In the genomic region with DNA sequence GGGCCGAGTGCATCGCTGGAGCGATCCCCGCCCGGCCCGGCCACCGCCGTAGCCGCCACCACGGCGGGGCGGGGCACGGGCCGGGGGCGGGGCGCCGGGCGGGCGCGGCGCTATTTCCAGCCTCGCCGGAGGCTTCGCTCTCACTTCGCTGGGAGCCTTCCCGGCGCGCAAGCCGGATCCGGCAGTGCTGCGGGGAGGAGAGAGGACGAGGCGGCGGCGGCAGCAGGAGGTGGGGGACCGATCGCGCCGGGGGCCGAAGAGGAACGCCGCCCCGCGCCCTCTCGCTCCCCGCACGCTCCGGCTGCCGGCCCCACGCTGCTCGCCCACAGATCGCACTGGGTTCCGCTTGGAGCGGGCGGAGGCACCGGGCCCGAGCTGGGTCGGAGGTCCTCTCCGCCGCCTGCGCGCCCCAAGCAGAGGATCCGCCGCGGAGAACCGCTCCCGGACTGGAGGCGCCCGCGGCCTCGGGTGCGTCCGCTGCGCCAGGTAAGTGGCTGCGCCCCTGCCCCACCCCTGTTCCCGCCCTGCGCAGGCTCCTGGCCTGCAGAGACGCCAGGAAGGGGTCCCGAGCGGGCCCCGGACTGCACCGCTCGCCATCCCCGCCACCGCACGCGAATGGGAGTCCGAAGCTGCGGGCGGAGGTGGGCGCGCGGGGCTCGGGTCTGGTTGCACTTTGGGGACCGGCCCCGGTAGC, we compare ENCODE assay signal across 8 cellular contexts. TPM values are rescaled to one million over a fixed set of nuclear protein-coding genes. Genes with fewer than 3 reads are reported as not detected.
A peak's percentile ranks its signal among the peaks of the same experiment; 100 is the strongest.
DNase-seq lines count a peak whose midpoint lies in the region; ATAC-seq and TF ChIP-seq lines count a peak whose summit lies in the region.
"Had no signal": no experiment of that assay in that cellular context is flagged by ENCODE, and none has a peak within 500 bp of the region (broad histone marks: within the 10 kb centered on the region; RNA-seq: fewer than 3 reads in every experiment).

A gene with protein sequence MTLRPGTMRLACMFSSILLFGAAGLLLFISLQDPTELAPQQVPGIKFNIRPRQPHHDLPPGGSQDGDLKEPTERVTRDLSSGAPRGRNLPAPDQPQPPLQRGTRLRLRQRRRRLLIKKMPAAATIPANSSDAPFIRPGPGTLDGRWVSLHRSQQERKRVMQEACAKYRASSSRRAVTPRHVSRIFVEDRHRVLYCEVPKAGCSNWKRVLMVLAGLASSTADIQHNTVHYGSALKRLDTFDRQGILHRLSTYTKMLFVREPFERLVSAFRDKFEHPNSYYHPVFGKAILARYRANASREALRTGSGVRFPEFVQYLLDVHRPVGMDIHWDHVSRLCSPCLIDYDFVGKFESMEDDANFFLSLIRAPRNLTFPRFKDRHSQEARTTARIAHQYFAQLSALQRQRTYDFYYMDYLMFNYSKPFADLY (plus strand): TSS at position 143 of the 694 bp plus-strand sequence. CDS start 67,309 bp downstream, outside the sequence.

- H3K36me3 Mint-ChIP-seq in glutamatergic neuron (ENCODE audit: unreplicated experiment), result no peaks in the 10 kb centered on the region
- no peaks in the 10 kb centered on the region for H3K36me3 Mint-ChIP-seq in CD4-positive, alpha-beta memory T cell

- no peak within 1 kb of the TSS for H3K27ac ChIP-seq in CD4-positive, alpha-beta memory T cell (ENCODE audit: low read depth, low read length)

- no peaks in the 10 kb centered on the region for H3K9me3 ChIP-seq in CD4-positive, alpha-beta memory T cell (ENCODE audit: control insufficient read depth in 1 of 2, low read length in 2 of 2)

- no peaks in the 10 kb centered on the region for H3K4me1 ChIP-seq in CD4-positive, alpha-beta memory T cell (ENCODE audit: insufficient read depth, low read length)

- CTCF ChIA-PET in HEK293T (lab: Yijun Ruan, JAX), result no interaction called here
- CTCF ChIA-PET in CD4-positive, alpha-beta memory T cell (lab: Charles Lee; ENCODE audit: partially characterized antibody), result no interaction called here

- H3K27me3 ChIP-seq in CD4-positive, alpha-beta memory T cell (ENCODE audit: insufficient read depth, low read length), result peaks cover 12% of the 10 kb centered on the region

- peaks cover 14% of the 10 kb centered on the region for H3K27me3 Mint-ChIP-seq in glutamatergic neuron (ENCODE audit: unreplicated experiment)
- H3K27me3 Mint-ChIP-seq in CD4-positive, alpha-beta memory T cell, result peaks cover 40 to 45% of the 10 kb centered on the region in 2 donors

- peaks cover 16% of the 10 kb centered on the region for H3K9me3 Mint-ChIP-seq in glutamatergic neuron (ENCODE audit: unreplicated experiment)
- peaks cover 0 to 3% (median 0%) of the 10 kb centered on the region in 8 donors for H3K9me3 Mint-ChIP-seq in CD4-positive, alpha-beta memory T cell

- TF ChIP-seq CTCF in glutamatergic neuron (IDR thresholded peaks at IDR 0.05; ENCODE audit: partially characterized antibody, unreplicated experiment), result no peak

- H3K4me3 ChIP-seq in CD4-positive, alpha-beta memory T cell (ENCODE audit: low read length in 2 of 2), result no peak within 1 kb of the TSS

- intact Hi-C loops in CD4-positive, alpha-beta memory T cell (cut with micrococcal nuclease), result no loop called here

- peaks cover 37% of the 10 kb centered on the region for H3K4me1 Mint-ChIP-seq in glutamatergic neuron (ENCODE audit: low read depth, unreplicated experiment)
- no peaks in the 10 kb centered on the region for H3K4me1 Mint-ChIP-seq in CD4-positive, alpha-beta memory T cell

- POLR2A ChIA-PET in HEK293T (lab: Yijun Ruan, JAX), result interaction anchor here (0.7 kb wide), 1 partner anchor 319 kb away, joined by 3 read pairs; a partner anchor contains a TSS
- POLR2A ChIA-PET in CD4-positive, alpha-beta memory T cell (lab: Charles Lee; ENCODE audit: partially characterized antibody), result no interaction called here

- H3K36me3 ChIP-seq in CD4-positive, alpha-beta memory T cell (ENCODE audit: insufficient read depth, low read length), result no peaks in the 10 kb centered on the region

- DNase-seq in HEK293T (ENCODE audit: extremely low spot score) (peak; percentile 82), RPMI8226 (peak; percentile 79), glutamatergic neuron (peak; percentile 91), retina (peak; percentile 84), NCI-H2107 treated with DMSO at 0.1 percent for 48 hours (lab: John Stamatoyannopoulos, UW; ENCODE audit: unreplicated experiment) (no peak)
- no peak for DNase-seq in CD4-positive, alpha-beta memory T cell

- peak within 1 kb of the TSS; percentile 55 for H3K27ac Mint-ChIP-seq in glutamatergic neuron (ENCODE audit: unreplicated experiment)
- H3K27ac Mint-ChIP-seq in CD4-positive, alpha-beta memory T cell, result no peak within 1 kb of the TSS

- H3K4me3 Mint-ChIP-seq in glutamatergic neuron (ENCODE audit: unreplicated experiment), result peak within 1 kb of the TSS; percentile 99
- H3K4me3 Mint-ChIP-seq in CD4-positive, alpha-beta memory T cell, result peak within 1 kb of the TSS in 2 of 8 donors; percentile 26 to 56

- no peak for ATAC-seq in GM21529 (IDR thresholded peaks at IDR 0.05; ENCODE audit: unreplicated experiment)

TF ChIP-seq in HEK293T, 16 proteins besides CTCF, POLR2A, EP300 and RAD21:
- TF ChIP-seq FOXM1 (IDR thresholded peaks at IDR 0.05; ENCODE audit: borderline replicate concordance) (no peak), ARNT (IDR thresholded peaks at IDR 0.05) (no peak), SP1 (IDR thresholded peaks at IDR 0.05) (no peak), LEF1 (IDR thresholded peaks at IDR 0.05; ENCODE audit: borderline replicate concordance) (no peak), NFRKB (IDR thresholded peaks at IDR 0.05) (no peak), FOXA1 (IDR thresholded peaks at IDR 0.05) (no peak), CTBP1 (IDR thresholded peaks at IDR 0.05; ENCODE audit: borderline replicate concordance) (no peak)
- TF ChIP-seq, protein P1, sequence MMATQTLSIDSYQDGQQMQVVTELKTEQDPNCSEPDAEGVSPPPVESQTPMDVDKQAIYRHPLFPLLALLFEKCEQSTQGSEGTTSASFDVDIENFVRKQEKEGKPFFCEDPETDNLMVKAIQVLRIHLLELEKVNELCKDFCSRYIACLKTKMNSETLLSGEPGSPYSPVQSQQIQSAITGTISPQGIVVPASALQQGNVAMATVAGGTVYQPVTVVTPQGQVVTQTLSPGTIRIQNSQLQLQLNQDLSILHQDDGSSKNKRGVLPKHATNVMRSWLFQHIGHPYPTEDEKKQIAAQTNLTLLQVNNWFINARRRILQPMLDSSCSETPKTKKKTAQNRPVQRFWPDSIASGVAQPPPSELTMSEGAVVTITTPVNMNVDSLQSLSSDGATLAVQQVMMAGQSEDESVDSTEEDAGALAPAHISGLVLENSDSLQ (IDR thresholded peaks at IDR 0.05), result no peak
TF ChIP-seq in HEK293T: peak in this region for 0.

RNA-seq across cellular contexts. Expression of the gene that starts here (rescaled TPM):
- 235 TPM for total RNA-seq in glutamatergic neuron (ENCODE audit: unreplicated experiment)
- not detected for total RNA-seq in CD4-positive, alpha-beta memory T cell
- not detected for polyA plus RNA-seq in CD4-positive, alpha-beta memory T cell
- total RNA-seq: LHCN-M2 had no signal

Comparison
In these comparisons a context has a peak if more than half of its experiments do, and no peak if none do; other contexts are left out.
1. RNA of the gene that starts here (total RNA-seq): 235 TPM in glutamatergic neuron (single experiment); not detected in CD4-positive, alpha-beta memory T cell; every median in the first group is over 100 times any median in the second.
2. DNase-seq: peak in HEK293T (single experiment), RPMI8226 (single experiment), glutamatergic neuron (single experiment) and retina (single experiment); none in NCI-H2107 treated with DMSO at 0.1 percent for 48 hours (single experiment) and CD4-positive, alpha-beta memory T cell (0 of 5).